In the genomic region with DNA sequence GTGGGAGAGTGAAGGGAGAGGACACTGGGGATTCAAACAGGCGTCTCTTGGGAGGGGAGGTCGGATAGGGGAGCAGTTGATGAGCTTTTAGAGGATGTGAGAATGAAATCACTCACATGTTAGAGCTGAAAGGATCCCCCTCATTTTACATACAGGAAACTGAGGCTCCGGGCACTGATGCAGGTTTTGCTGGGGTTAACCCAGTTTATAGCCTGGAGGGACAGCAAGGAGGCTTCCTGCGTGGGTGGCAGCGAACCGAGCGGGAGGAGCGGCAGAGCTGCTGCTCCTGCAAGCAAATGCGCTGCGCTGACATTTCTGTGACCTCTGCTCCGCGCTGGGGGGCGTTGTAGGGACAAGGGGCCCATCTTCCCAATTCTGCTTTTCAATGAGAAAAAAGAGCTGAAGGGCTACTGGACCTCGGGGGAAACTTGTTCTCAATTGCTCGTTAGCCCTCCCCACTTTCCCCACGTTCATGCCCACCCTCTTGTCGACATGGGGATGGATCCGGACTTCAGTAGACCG, we compare ENCODE assay signal across 1 cellular context.
TF ChIP-seq lines count a peak whose summit lies in the region.

No MANE protein-coding gene starts in this region.

TF ChIP-seq in GM12878, 131 proteins besides CTCF, POLR2A, EP300 and RAD21 (continued from another document and continues in another):
- no peak for TF ChIP-seq HCFC1 (IDR thresholded peaks at IDR 0.05; ENCODE audit: low read length)
- no peak for TF ChIP-seq SRF (IDR thresholded peaks at IDR 0.05; ENCODE audit: low read depth in 2 of 2, low read length in 2 of 2)
- TF ChIP-seq DPF2 (IDR thresholded peaks at IDR 0.05) = no peak
- TF ChIP-seq SIN3A (IDR thresholded peaks at IDR 0.05; ENCODE audit: low read depth, low read length) = no peak
- TF ChIP-seq NBN (IDR thresholded peaks at IDR 0.05) = peak; percentile 65; the same call in 1 of the 2 replicates
- peak in 1 of 2 experiments; percentile 57; a peak in 2 of 4 replicates for TF ChIP-seq IKZF2 (IDR thresholded peaks at IDR 0.05)
- peak; percentile 99 for TF ChIP-seq MEF2B (IDR thresholded peaks at IDR 0.05; ENCODE audit: partially characterized antibody, poor library complexity, severe bottlenecking)
- TF ChIP-seq SMC3 (IDR thresholded peaks at IDR 0.05; ENCODE audit: borderline replicate concordance, low read length) = 0 out of 2 replicates have a peak, but pooled peaks have one; percentile 13
- TF ChIP-seq ASH2L (IDR thresholded peaks at IDR 0.05; ENCODE audit: borderline replicate concordance, low read depth) = no peak
- TF ChIP-seq EGR1 (IDR thresholded peaks at IDR 0.05; ENCODE audit: borderline replicate concordance in 1 of 2, low read depth in 2 of 2, low read length in 2 of 2) = peak; percentile 18 to 93
- TF ChIP-seq NR2C2 (IDR thresholded peaks at IDR 0.05; ENCODE audit: borderline replicate concordance, control insufficient read depth, insufficient read length, low read depth) = no peak
- TF ChIP-seq POLR2AphosphoS5 (IDR thresholded peaks at IDR 0.05; ENCODE audit: low read length) = 0 out of 2 replicates have a peak, but pooled peaks have one; percentile 47
- TF ChIP-seq NR2C1 (IDR thresholded peaks at IDR 0.05) = no peak
- TF ChIP-seq, protein P1, sequence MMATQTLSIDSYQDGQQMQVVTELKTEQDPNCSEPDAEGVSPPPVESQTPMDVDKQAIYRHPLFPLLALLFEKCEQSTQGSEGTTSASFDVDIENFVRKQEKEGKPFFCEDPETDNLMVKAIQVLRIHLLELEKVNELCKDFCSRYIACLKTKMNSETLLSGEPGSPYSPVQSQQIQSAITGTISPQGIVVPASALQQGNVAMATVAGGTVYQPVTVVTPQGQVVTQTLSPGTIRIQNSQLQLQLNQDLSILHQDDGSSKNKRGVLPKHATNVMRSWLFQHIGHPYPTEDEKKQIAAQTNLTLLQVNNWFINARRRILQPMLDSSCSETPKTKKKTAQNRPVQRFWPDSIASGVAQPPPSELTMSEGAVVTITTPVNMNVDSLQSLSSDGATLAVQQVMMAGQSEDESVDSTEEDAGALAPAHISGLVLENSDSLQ (IDR thresholded peaks at IDR 0.05) = no peak; the same call in 1 of the 2 replicates
- no peak for TF ChIP-seq PML (IDR thresholded peaks at IDR 0.05; ENCODE audit: low read length)
- no peak for TF ChIP-seq ZNF217 (IDR thresholded peaks at IDR 0.05)
- TF ChIP-seq ATF7 (IDR thresholded peaks at IDR 0.05; ENCODE audit: low read depth) = peak; percentile 81
- no peak; a peak in 1 of 4 replicates for TF ChIP-seq ETV6 (conservative IDR thresholded peaks at IDR 0.05 in 1 of 2, IDR thresholded peaks at IDR 0.05 in 1 of 2; ENCODE audit: borderline replicate concordance in 1 of 2, low read depth in 1 of 2)
- no peak for TF ChIP-seq TCF3 (IDR thresholded peaks at IDR 0.05; ENCODE audit: borderline replicate concordance, insufficient read depth, low read depth, low read length)
- no peak for TF ChIP-seq KLF5 (IDR thresholded peaks at IDR 0.05; ENCODE audit: partially characterized antibody)
- TF ChIP-seq CHD2 (IDR thresholded peaks at IDR 0.05; ENCODE audit: borderline replicate concordance, low read depth, low read length) = peak; percentile 56; the same call in 1 of the 2 replicates
- TF ChIP-seq LARP7 (IDR thresholded peaks at IDR 0.05) = no peak
- TF ChIP-seq MEF2A (IDR thresholded peaks at IDR 0.05; ENCODE audit: insufficient read depth, low read depth, low read length) = 0 out of 2 replicates have a peak, but pooled peaks have one; percentile 31
- TF ChIP-seq SREBF2 (IDR thresholded peaks at IDR 0.05; ENCODE audit: low read length) = no peak
- no peak for TF ChIP-seq CBX5 (IDR thresholded peaks at IDR 0.05; ENCODE audit: low read depth)
- no peak for TF ChIP-seq HDAC2 (IDR thresholded peaks at IDR 0.05)
- no peak for TF ChIP-seq BRCA1 (IDR thresholded peaks at IDR 0.05; ENCODE audit: low read depth, low read length)
- no peak for TF ChIP-seq SUPT20H (IDR thresholded peaks at IDR 0.05; ENCODE audit: borderline replicate concordance, control insufficient read depth, low read depth, low read length)
- TF ChIP-seq NFXL1 (IDR thresholded peaks at IDR 0.05; ENCODE audit: borderline replicate concordance) = no peak
- no peak for TF ChIP-seq TCF7 (IDR thresholded peaks at IDR 0.05; ENCODE audit: borderline replicate concordance)
- no peak for TF ChIP-seq RELA (IDR thresholded peaks at IDR 0.05; ENCODE audit: borderline replicate concordance, partially characterized antibody)
- TF ChIP-seq CEBPB (IDR thresholded peaks at IDR 0.05; ENCODE audit: borderline replicate concordance in 1 of 2, low read depth in 2 of 2, low read length in 2 of 2) = no peak
- TF ChIP-seq BMI1 (IDR thresholded peaks at IDR 0.05; ENCODE audit: borderline replicate concordance) = no peak
- TF ChIP-seq, protein P2, sequence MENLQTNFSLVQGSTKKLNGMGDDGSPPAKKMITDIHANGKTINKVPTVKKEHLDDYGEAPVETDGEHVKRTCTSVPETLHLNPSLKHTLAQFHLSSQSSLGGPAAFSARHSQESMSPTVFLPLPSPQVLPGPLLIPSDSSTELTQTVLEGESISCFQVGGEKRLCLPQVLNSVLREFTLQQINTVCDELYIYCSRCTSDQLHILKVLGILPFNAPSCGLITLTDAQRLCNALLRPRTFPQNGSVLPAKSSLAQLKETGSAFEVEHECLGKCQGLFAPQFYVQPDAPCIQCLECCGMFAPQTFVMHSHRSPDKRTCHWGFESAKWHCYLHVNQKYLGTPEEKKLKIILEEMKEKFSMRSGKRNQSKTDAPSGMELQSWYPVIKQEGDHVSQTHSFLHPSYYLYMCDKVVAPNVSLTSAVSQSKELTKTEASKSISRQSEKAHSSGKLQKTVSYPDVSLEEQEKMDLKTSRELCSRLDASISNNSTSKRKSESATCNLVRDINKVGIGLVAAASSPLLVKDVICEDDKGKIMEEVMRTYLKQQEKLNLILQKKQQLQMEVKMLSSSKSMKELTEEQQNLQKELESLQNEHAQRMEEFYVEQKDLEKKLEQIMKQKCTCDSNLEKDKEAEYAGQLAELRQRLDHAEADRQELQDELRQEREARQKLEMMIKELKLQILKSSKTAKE (IDR thresholded peaks at IDR 0.05; ENCODE audit: low read depth, poor library complexity, severe bottlenecking) = no peak
- no peak; a peak in 1 of 4 replicates for TF ChIP-seq BHLHE40 (IDR thresholded peaks at IDR 0.05; ENCODE audit: borderline replicate concordance in 1 of 2, low read depth in 2 of 2, low read length in 1 of 2)
- no peak for TF ChIP-seq MYB (IDR thresholded peaks at IDR 0.05; ENCODE audit: borderline replicate concordance, low read depth, low read length)
- no peak for TF ChIP-seq BACH1 (IDR thresholded peaks at IDR 0.05; ENCODE audit: borderline replicate concordance)
- TF ChIP-seq SMARCA5 (IDR thresholded peaks at IDR 0.05) = no peak
- TF ChIP-seq TBL1XR1 (IDR thresholded peaks at IDR 0.05; ENCODE audit: low read depth, low read length) = peak; percentile 77
- TF ChIP-seq, protein P3, sequence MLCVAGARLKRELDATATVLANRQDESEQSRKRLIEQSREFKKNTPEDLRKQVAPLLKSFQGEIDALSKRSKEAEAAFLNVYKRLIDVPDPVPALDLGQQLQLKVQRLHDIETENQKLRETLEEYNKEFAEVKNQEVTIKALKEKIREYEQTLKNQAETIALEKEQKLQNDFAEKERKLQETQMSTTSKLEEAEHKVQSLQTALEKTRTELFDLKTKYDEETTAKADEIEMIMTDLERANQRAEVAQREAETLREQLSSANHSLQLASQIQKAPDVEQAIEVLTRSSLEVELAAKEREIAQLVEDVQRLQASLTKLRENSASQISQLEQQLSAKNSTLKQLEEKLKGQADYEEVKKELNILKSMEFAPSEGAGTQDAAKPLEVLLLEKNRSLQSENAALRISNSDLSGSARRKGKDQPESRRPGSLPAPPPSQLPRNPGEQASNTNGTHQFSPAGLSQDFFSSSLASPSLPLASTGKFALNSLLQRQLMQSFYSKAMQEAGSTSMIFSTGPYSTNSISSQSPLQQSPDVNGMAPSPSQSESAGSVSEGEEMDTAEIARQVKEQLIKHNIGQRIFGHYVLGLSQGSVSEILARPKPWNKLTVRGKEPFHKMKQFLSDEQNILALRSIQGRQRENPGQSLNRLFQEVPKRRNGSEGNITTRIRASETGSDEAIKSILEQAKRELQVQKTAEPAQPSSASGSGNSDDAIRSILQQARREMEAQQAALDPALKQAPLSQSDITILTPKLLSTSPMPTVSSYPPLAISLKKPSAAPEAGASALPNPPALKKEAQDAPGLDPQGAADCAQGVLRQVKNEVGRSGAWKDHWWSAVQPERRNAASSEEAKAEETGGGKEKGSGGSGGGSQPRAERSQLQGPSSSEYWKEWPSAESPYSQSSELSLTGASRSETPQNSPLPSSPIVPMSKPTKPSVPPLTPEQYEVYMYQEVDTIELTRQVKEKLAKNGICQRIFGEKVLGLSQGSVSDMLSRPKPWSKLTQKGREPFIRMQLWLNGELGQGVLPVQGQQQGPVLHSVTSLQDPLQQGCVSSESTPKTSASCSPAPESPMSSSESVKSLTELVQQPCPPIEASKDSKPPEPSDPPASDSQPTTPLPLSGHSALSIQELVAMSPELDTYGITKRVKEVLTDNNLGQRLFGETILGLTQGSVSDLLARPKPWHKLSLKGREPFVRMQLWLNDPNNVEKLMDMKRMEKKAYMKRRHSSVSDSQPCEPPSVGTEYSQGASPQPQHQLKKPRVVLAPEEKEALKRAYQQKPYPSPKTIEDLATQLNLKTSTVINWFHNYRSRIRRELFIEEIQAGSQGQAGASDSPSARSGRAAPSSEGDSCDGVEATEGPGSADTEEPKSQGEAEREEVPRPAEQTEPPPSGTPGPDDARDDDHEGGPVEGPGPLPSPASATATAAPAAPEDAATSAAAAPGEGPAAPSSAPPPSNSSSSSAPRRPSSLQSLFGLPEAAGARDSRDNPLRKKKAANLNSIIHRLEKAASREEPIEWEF (IDR thresholded peaks at IDR 0.05; ENCODE audit: insufficient replicate concordance, low read depth, low read length) = peak; percentile 87
- TF ChIP-seq NR2F1 (conservative IDR thresholded peaks at IDR 0.05) = peak; percentile 76
- no peak for TF ChIP-seq HDAC6 (IDR thresholded peaks at IDR 0.05; ENCODE audit: unreplicated experiment)
- TF ChIP-seq, protein P4, sequence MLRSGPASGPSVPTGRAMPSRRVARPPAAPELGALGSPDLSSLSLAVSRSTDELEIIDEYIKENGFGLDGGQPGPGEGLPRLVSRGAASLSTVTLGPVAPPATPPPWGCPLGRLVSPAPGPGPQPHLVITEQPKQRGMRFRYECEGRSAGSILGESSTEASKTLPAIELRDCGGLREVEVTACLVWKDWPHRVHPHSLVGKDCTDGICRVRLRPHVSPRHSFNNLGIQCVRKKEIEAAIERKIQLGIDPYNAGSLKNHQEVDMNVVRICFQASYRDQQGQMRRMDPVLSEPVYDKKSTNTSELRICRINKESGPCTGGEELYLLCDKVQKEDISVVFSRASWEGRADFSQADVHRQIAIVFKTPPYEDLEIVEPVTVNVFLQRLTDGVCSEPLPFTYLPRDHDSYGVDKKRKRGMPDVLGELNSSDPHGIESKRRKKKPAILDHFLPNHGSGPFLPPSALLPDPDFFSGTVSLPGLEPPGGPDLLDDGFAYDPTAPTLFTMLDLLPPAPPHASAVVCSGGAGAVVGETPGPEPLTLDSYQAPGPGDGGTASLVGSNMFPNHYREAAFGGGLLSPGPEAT (IDR thresholded peaks at IDR 0.05; ENCODE audit: low read depth) = peak; percentile 38; the same call in 1 of the 2 replicates
- peak; percentile 65 for TF ChIP-seq TCF12 (IDR thresholded peaks at IDR 0.05; ENCODE audit: low read depth, low read length)
- peak; percentile 77; the same call in 1 of the 2 replicates for TF ChIP-seq GATAD2B (conservative IDR thresholded peaks at IDR 0.05; ENCODE audit: low read depth)
- TF ChIP-seq SPI1 (IDR thresholded peaks at IDR 0.05; ENCODE audit: borderline replicate concordance, insufficient read depth, low read depth, low read length) = no peak
- TF ChIP-seq, protein P5, sequence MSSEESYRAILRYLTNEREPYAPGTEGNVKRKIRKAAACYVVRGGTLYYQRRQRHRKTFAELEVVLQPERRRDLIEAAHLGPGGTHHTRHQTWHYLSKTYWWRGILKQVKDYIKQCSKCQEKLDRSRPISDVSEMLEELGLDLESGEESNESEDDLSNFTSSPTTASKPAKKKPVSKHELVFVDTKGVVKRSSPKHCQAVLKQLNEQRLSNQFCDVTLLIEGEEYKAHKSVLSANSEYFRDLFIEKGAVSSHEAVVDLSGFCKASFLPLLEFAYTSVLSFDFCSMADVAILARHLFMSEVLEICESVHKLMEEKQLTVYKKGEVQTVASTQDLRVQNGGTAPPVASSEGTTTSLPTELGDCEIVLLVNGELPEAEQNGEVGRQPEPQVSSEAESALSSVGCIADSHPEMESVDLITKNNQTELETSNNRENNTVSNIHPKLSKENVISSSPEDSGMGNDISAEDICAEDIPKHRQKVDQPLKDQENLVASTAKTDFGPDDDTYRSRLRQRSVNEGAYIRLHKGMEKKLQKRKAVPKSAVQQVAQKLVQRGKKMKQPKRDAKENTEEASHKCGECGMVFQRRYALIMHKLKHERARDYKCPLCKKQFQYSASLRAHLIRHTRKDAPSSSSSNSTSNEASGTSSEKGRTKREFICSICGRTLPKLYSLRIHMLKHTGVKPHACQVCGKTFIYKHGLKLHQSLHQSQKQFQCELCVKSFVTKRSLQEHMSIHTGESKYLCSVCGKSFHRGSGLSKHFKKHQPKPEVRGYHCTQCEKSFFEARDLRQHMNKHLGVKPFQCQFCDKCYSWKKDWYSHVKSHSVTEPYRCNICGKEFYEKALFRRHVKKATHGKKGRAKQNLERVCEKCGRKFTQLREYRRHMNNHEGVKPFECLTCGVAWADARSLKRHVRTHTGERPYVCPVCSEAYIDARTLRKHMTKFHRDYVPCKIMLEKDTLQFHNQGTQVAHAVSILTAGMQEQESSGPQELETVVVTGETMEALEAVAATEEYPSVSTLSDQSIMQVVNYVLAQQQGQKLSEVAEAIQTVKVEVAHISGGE (CRISPR knock-in tag; IDR thresholded peaks at IDR 0.05) = no peak
- TF ChIP-seq KAT2A (conservative IDR thresholded peaks at IDR 0.05; ENCODE audit: control insufficient read depth, low read depth, low read length) = no peak
- TF ChIP-seq, protein P6, sequence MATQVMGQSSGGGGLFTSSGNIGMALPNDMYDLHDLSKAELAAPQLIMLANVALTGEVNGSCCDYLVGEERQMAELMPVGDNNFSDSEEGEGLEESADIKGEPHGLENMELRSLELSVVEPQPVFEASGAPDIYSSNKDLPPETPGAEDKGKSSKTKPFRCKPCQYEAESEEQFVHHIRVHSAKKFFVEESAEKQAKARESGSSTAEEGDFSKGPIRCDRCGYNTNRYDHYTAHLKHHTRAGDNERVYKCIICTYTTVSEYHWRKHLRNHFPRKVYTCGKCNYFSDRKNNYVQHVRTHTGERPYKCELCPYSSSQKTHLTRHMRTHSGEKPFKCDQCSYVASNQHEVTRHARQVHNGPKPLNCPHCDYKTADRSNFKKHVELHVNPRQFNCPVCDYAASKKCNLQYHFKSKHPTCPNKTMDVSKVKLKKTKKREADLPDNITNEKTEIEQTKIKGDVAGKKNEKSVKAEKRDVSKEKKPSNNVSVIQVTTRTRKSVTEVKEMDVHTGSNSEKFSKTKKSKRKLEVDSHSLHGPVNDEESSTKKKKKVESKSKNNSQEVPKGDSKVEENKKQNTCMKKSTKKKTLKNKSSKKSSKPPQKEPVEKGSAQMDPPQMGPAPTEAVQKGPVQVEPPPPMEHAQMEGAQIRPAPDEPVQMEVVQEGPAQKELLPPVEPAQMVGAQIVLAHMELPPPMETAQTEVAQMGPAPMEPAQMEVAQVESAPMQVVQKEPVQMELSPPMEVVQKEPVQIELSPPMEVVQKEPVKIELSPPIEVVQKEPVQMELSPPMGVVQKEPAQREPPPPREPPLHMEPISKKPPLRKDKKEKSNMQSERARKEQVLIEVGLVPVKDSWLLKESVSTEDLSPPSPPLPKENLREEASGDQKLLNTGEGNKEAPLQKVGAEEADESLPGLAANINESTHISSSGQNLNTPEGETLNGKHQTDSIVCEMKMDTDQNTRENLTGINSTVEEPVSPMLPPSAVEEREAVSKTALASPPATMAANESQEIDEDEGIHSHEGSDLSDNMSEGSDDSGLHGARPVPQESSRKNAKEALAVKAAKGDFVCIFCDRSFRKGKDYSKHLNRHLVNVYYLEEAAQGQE (IDR thresholded peaks at IDR 0.05; ENCODE audit: low read depth, low read length) = no peak
